Comparison of ENCODE assay signal across 8 cellular contexts in the genomic region with DNA sequence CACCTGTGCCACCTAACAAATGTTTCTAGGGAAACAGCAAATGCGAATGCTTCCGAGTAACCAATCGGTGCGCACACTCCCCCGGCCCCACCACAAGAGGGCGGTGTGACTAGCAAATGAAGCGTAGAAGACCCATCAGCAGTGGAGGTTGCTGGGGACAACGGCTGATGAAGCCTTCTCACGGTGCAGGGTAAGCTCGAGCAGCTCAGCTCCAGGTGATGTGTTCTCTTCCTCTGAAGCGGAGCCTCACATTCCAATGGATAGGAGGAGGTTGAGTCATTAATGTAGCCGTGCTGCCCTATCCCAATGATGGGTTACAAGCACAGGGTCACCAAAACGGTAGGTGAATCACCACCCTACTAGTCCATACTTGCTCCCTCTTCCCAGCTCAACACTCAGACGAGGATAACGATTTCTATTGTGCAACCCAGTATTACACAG.
A peak's percentile ranks its signal among the peaks of the same experiment; 100 is the strongest.
DNase-seq lines count a peak whose midpoint lies in the region; ATAC-seq and TF ChIP-seq lines count a peak whose summit lies in the region.

No MANE protein-coding gene starts in this region.

- no peak overlapping the region for H3K27ac ChIP-seq in esophagus muscularis mucosa (replicated peaks in 1 of 4)
- H3K27ac ChIP-seq in trophoblast cell (ENCODE audit: low read depth, low read length): no peak overlapping the region

- no peak for TF ChIP-seq POLR2A in esophagus muscularis mucosa (IDR thresholded peaks at IDR 0.05; ENCODE audit: low read depth)

- no peak overlapping the region for H2BK12ac ChIP-seq in trophoblast cell (ENCODE audit: low read length)

- no peak overlapping the region for H3K14ac ChIP-seq in trophoblast cell (ENCODE audit: low read length)

- no peaks in the 10 kb centered on the region for H3K36me3 ChIP-seq in esophagus muscularis mucosa
- no peaks in the 10 kb centered on the region for H3K36me3 ChIP-seq in trophoblast cell (ENCODE audit: control insufficient read depth in 1 of 2, insufficient read depth in 2 of 2, low read length in 2 of 2)

- H2BK5ac ChIP-seq in trophoblast cell (ENCODE audit: low read depth, low read length, poor library complexity): no peak overlapping the region

- H2BK120ac ChIP-seq in trophoblast cell (ENCODE audit: insufficient read depth, low read length, poor library complexity): no peak overlapping the region

- H4K12ac ChIP-seq in trophoblast cell (ENCODE audit: low read depth, low read length): no peak overlapping the region

- TF ChIP-seq EP300 in esophagus muscularis mucosa (IDR thresholded peaks at IDR 0.05): no peak

- H4K8ac ChIP-seq in trophoblast cell (ENCODE audit: low read depth, low read length): no peak overlapping the region

- H3K79me2 ChIP-seq in trophoblast cell (ENCODE audit: control insufficient read depth, insufficient read depth, low read length, poor library complexity): no peaks in the 10 kb centered on the region

- TF ChIP-seq CTCF in esophagus muscularis mucosa (IDR thresholded peaks at IDR 0.05): peak; percentile 65 to 78 (median 75)

- WGBS in esophagus muscularis mucosa: 60% methylated on average over 14 of the region's 15 CpGs
- WGBS in trophoblast cell (ENCODE audit: extremely low coverage, insufficient coverage, insufficient read length): no CpG with 5 or more reads among the region's 15 CpGs

- H3K4me3 ChIP-seq in esophagus muscularis mucosa (no peak overlapping the region), trophoblast cell (ENCODE audit: low read depth, low read length) (no peak overlapping the region)

- H2AFZ ChIP-seq in trophoblast cell (ENCODE audit: insufficient read depth, low read length, poor library complexity): no peak overlapping the region

- H3K4me1 ChIP-seq in esophagus muscularis mucosa (peaks cover 4 to 21% (median 15%) of the 10 kb centered on the region in 4 donors), trophoblast cell (ENCODE audit: control insufficient read depth in 1 of 2, insufficient read depth in 2 of 2, low read length in 2 of 2) (no peaks in the 10 kb centered on the region)

- H3K9me3 ChIP-seq in esophagus muscularis mucosa: no peaks in the 10 kb centered on the region
- peaks cover 3% of the 10 kb centered on the region for H3K9me3 ChIP-seq in trophoblast cell (ENCODE audit: insufficient read depth, low read depth, low read length)

- no peak overlapping the region for H3K4ac ChIP-seq in trophoblast cell (ENCODE audit: low read depth, low read length)

- no peak overlapping the region for H3K23ac ChIP-seq in trophoblast cell (ENCODE audit: low read length)

- no peak overlapping the region for H2AK5ac ChIP-seq in trophoblast cell (ENCODE audit: low read length)

- no peak overlapping the region for H3K18ac ChIP-seq in trophoblast cell (ENCODE audit: low read length)

- no peak overlapping the region for H4K91ac ChIP-seq in trophoblast cell (ENCODE audit: low read depth, low read length)

- H3K4me2 ChIP-seq in trophoblast cell (ENCODE audit: low read length): no peak overlapping the region

- DNase-seq in DMS 273 (lab: John Stamatoyannopoulos, UW; ENCODE audit: unreplicated experiment) (peak; percentile 62), DMS 273 treated with DMSO at 0.1 percent for 48 hours (lab: John Stamatoyannopoulos, UW) (no peak), NCI-H1105 (lab: John Stamatoyannopoulos, UW) (peak; percentile 25), esophagus muscularis mucosa (ENCODE audit: extremely low spot score) (peak; percentile 90), trophoblast cell (peak; percentile 79 to 85)
- peak; percentile 26 for DNase-seq in activated CD4-positive, alpha-beta T cell treated with anti-CD3 and anti-CD28 coated beads, Interleukin-2, amount 50 U/mL, for 1 hour

- H3K27me3 ChIP-seq in esophagus muscularis mucosa (no peaks in the 10 kb centered on the region), trophoblast cell (ENCODE audit: insufficient read depth, low read length) (no peaks in the 10 kb centered on the region)

- no peaks in the 10 kb centered on the region for H3K79me1 ChIP-seq in trophoblast cell (ENCODE audit: low read length)

- ATAC-seq in GM19463 (IDR thresholded peaks at IDR 0.05; ENCODE audit: unreplicated experiment) (no peak), GM21786 (IDR thresholded peaks at IDR 0.05; ENCODE audit: unreplicated experiment) (no peak)

- intact Hi-C loops in esophagus muscularis mucosa (cut with DNase I): loop anchor here (5.0 kb wide), 1 partner anchor 78 kb away; no protein-coding TSS in a partner anchor

- H3K9ac ChIP-seq in trophoblast cell (ENCODE audit: low read length): no peak overlapping the region
